ENCODE assay signal across 8 cellular contexts in genomic region chrX:46573896-46574336, GRCh38. TPM values are rescaled to one million over a fixed set of nuclear protein-coding genes. Genes with fewer than 3 reads are reported as not detected.
DNase-seq lines count a peak whose midpoint lies in the region; ATAC-seq and TF ChIP-seq lines count a peak whose summit lies in the region.

No MANE protein-coding gene starts in this region.

- DNase-seq in CD8-positive, alpha-beta T cell: peak; percentile 41 to 80 (median 60)
- peak; percentile 35 for DNase-seq in T-helper 2 cell treated with Interferon-gamma antibody and Interleukin-4, amounts not matched to agents 5 μg/mL and 100 μg/mL, for 36 hours (ENCODE audit: low spot score)
- peak; percentile 64 for DNase-seq in mammary epithelial cell
- DNase-seq in left colon: peak; percentile 69
- DNase-seq in stimulated activated CD8-positive, alpha-beta memory T cell treated with anti-CD3 and anti-CD28 coated beads, Interleukin-12 subunit alpha, Interleukin-12 subunit beta, amount 100 ng/mL, for 4 hours (ENCODE audit: low read depth): peak; percentile 35
- no peak for DNase-seq in medulla oblongata (ENCODE audit: extremely low spot score)

- H3K9me3 ChIP-seq in CD8-positive, alpha-beta T cell (ENCODE audit: low read length): no peaks in the 10 kb centered on the region
- H3K9me3 ChIP-seq in KOPT-K1 (ENCODE audit: insufficient read depth, low read length, poor library complexity, severe bottlenecking) (no peaks in the 10 kb centered on the region), mammary epithelial cell (replicated peaks; ENCODE audit: insufficient read depth, low read length) (no peaks in the 10 kb centered on the region)

- peaks cover 3% of the 10 kb centered on the region for H3K27me3 Mint-ChIP-seq in CD8-positive, alpha-beta T cell (ENCODE audit: low read depth)
- peaks cover 5% of the 10 kb centered on the region for H3K27me3 Mint-ChIP-seq in T-helper 2 cell treated with Interferon-gamma antibody and Interleukin-4, amounts not matched to agents 5 μg/mL and 100 μg/mL, for 36 hours (ENCODE audit: low read depth)

- H3K27me3 ChIP-seq in CD8-positive, alpha-beta T cell (ENCODE audit: insufficient read depth, low read length): no peaks in the 10 kb centered on the region
- no peaks in the 10 kb centered on the region for H3K27me3 ChIP-seq in mammary epithelial cell (ENCODE audit: insufficient read depth, low read length)

- dilution Hi-C loops in mammary epithelial cell (cut with HindIII; ENCODE audit: low sequenced_read_pairs): no loop called here

- ATAC-seq in CD8-positive, alpha-beta T cell: peak; percentile 61
- peak; percentile 35 for ATAC-seq in GM21390 (IDR thresholded peaks at IDR 0.05; ENCODE audit: unreplicated experiment)
- peak; percentile 73 for ATAC-seq in left colon

- H3K4me1 ChIP-seq in CD8-positive, alpha-beta T cell (ENCODE audit: insufficient read depth, low read length): peaks cover 27% of the 10 kb centered on the region
- H3K4me1 ChIP-seq in mammary epithelial cell (ENCODE audit: insufficient read depth, low read length): peaks cover 15% of the 10 kb centered on the region

- peak overlapping the region; percentile 84 for H3K4me2 ChIP-seq in mammary epithelial cell (ENCODE audit: insufficient read depth, low read depth, low read length)

- H3K27ac ChIP-seq in CD8-positive, alpha-beta T cell (ENCODE audit: low read depth, low read length): peak overlapping the region; percentile 45
- peak overlapping the region; percentile 57 for H3K27ac ChIP-seq in KOPT-K1 (ENCODE audit: low read depth, low read length, poor library complexity, severe bottlenecking)
- no peak overlapping the region for H3K27ac ChIP-seq in mammary epithelial cell (ENCODE audit: insufficient read depth, low read depth, low read length)

- CTCF ChIA-PET in CD8-positive, alpha-beta T cell (lab: Charles Lee): interaction anchor here (1.0 to 2.4 kb wide), 2 partner anchors 19 to 68 kb away, joined by 3 to 5 read pairs; no protein-coding TSS in a partner anchor
- CTCF ChIA-PET in mammary epithelial cell (lab: Charles Lee; ENCODE audit: low non-redundant PET): no interaction called here

- BruUV-seq in mammary epithelial cell (replicated peaks; lab: Mats Ljungman, UMichigan): no TSS peak

- peaks cover 8% of the 10 kb centered on the region for H3K79me2 ChIP-seq in mammary epithelial cell (ENCODE audit: insufficient read depth, low read length)

- intact Hi-C loops in CD8-positive, alpha-beta T cell (cut with DNase I, micrococcal nuclease): loop anchor here (1.0 to 10.0 kb wide), 5 partner anchors 38 to 129 kb away; no protein-coding TSS in a partner anchor
- intact Hi-C loops in mammary epithelial cell (cut with micrococcal nuclease) (loop anchor here (1.0 to 5.0 kb wide), 3 partner anchors 68 to 183 kb away; partner anchors contain the start of gene SLC9A7), left colon (cut with DNase I, micrococcal nuclease) (no loop called here)

- peak overlapping the region; percentile 77 for H3K27ac Mint-ChIP-seq in CD8-positive, alpha-beta T cell
- peak overlapping the region; percentile 75 for H3K27ac Mint-ChIP-seq in T-helper 2 cell treated with Interferon-gamma antibody and Interleukin-4, amounts not matched to agents 5 μg/mL and 100 μg/mL, for 36 hours

- peak overlapping the region; percentile 93 for H2AFZ ChIP-seq in mammary epithelial cell (ENCODE audit: low read depth, low read length)

- H3K4me1 Mint-ChIP-seq in CD8-positive, alpha-beta T cell (ENCODE audit: low read depth): peaks cover 34% of the 10 kb centered on the region
- H3K4me1 Mint-ChIP-seq in T-helper 2 cell treated with Interferon-gamma antibody and Interleukin-4, amounts not matched to agents 5 μg/mL and 100 μg/mL, for 36 hours (ENCODE audit: low read depth): peaks cover 37% of the 10 kb centered on the region

- TF ChIP-seq CTCF in CD8-positive, alpha-beta T cell (IDR thresholded peaks at IDR 0.05): no peak
- TF ChIP-seq CTCF in mammary epithelial cell (conservative IDR thresholded peaks at IDR 0.05 in 1 of 2, IDR thresholded peaks at IDR 0.05 in 1 of 2; ENCODE audit: extremely low read depth in 1 of 2, insufficient read depth in 1 of 2, low read depth in 1 of 2, low read length in 2 of 2): no peak

- H3K9me3 Mint-ChIP-seq in CD8-positive, alpha-beta T cell: no peaks in the 10 kb centered on the region
- H3K9me3 Mint-ChIP-seq in T-helper 2 cell treated with Interferon-gamma antibody and Interleukin-4, amounts not matched to agents 5 μg/mL and 100 μg/mL, for 36 hours: no peaks in the 10 kb centered on the region

- no peaks in the 10 kb centered on the region for H3K36me3 Mint-ChIP-seq in CD8-positive, alpha-beta T cell
- H3K36me3 Mint-ChIP-seq in T-helper 2 cell treated with Interferon-gamma antibody and Interleukin-4, amounts not matched to agents 5 μg/mL and 100 μg/mL, for 36 hours (ENCODE audit: low read depth): peaks cover 13% of the 10 kb centered on the region

- peak overlapping the region; percentile 79 for H3K4me3 Mint-ChIP-seq in CD8-positive, alpha-beta T cell
- H3K4me3 Mint-ChIP-seq in T-helper 2 cell treated with Interferon-gamma antibody and Interleukin-4, amounts not matched to agents 5 μg/mL and 100 μg/mL, for 36 hours: peak overlapping the region; percentile 63

- peak overlapping the region; percentile 63 for H3K4me3 ChIP-seq in CD8-positive, alpha-beta T cell (ENCODE audit: low read depth, low read length)
- H3K4me3 ChIP-seq in mammary epithelial cell (replicated peaks in 1 of 3; ENCODE audit: insufficient read depth in 1 of 3, low read depth in 2 of 3, low read length in 3 of 3): peak overlapping the region; percentile 42 to 63 (median 56)

- H3K9ac ChIP-seq in mammary epithelial cell (ENCODE audit: insufficient read depth, low read length): peak overlapping the region; percentile 17

- no peaks in the 10 kb centered on the region for H3K36me3 ChIP-seq in CD8-positive, alpha-beta T cell (ENCODE audit: insufficient read depth, low read length)
- H3K36me3 ChIP-seq in KOPT-K1 (ENCODE audit: insufficient read depth, low read length) (no peaks in the 10 kb centered on the region; the same call in 1 of the 2 replicates), mammary epithelial cell (ENCODE audit: insufficient read depth, low read length) (no peaks in the 10 kb centered on the region)

- POLR2A ChIA-PET in CD8-positive, alpha-beta T cell (lab: Charles Lee): interaction anchor here (1.6 kb wide), 1 partner anchor 38 kb away, joined by 4 read pairs; no protein-coding TSS in a partner anchor

- in situ Hi-C loops in mammary epithelial cell (cut with MboI; ENCODE audit: low sequenced_read_pairs in 2 of 2): no loop called here

- no peaks in the 10 kb centered on the region for H4K20me1 ChIP-seq in mammary epithelial cell (ENCODE audit: insufficient read depth, low read length)

- WGBS in mammary epithelial cell (ENCODE audit: low coverage, missing lambda C conversion rate): 54% methylated on average over 20 of the region's 52 CpGs

RNA-seq across cellular contexts. Expression of gene CHST7, which starts 0.4 kb away (rescaled TPM):
- 1 to 10 TPM; 9.4 to 9.7 TPM for total RNA-seq in CD8-positive, alpha-beta T cell
- total RNA-seq in mammary epithelial cell (1 to 10 TPM; 3.0 to 8.8 TPM), left colon (1 to 10 TPM; 2.5 to 3.1 TPM)
- 3.0 TPM for polyA plus RNA-seq in mammary epithelial cell
- 0.26 TPM for polyA minus RNA-seq in mammary epithelial cell

RNA-seq across cellular contexts. Expression of gene ZNF674, which starts 28.7 kb away (rescaled TPM):
- 1 to 10 TPM in 1 of 2 experiments, under 1 TPM in 1; 0.50 to 1.1 TPM for total RNA-seq in CD8-positive, alpha-beta T cell
- total RNA-seq in mammary epithelial cell (1 to 10 TPM; 6.0 to 7.4 TPM), left colon (1 to 10 TPM; 3.6 to 4.2 TPM)
- polyA plus RNA-seq in mammary epithelial cell: 2.3 TPM
- polyA minus RNA-seq in mammary epithelial cell: 1.2 TPM

Comparison
In these comparisons a context has a peak if more than half of its experiments do, and no peak if none do; other contexts are left out.
1. intact Hi-C loops: an anchor here in CD8-positive, alpha-beta T cell (1.0 to 10.0 kb wide) and mammary epithelial cell (1.0 to 5.0 kb wide); none called in left colon.